Comparison of ENCODE assay signal across 2 cellular contexts in the genomic region with DNA sequence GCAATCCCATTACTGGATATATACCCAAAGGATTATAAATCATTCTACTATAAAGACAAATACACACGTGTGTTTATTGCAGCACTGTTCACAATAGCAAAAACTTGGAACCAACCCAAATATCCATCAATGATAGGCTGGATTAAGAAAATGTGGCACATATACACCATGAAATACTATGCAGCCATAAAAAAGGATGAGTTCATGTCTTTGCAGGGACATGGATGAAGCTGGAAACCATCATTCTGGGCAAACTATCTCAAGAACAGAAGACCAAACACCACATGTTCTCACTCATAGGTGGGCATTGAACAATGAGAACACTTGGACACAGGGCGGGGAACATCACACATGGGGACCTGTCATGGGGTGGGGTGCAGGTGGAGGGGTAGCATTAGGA. TPM values are rescaled to one million over a fixed set of nuclear protein-coding genes. Genes with fewer than 3 reads are reported as not detected.
A peak's percentile ranks its signal among the peaks of the same experiment; 100 is the strongest.
DNase-seq lines count a peak whose midpoint lies in the region; ATAC-seq, FAIRE-seq and TF ChIP-seq lines count a peak whose summit lies in the region.
"Not testable (repeated sequence)": the region's sequence is repeated elsewhere in the genome, so short reads cannot be mapped to it uniquely, and the experiment has no call there.

No MANE protein-coding gene starts in this region.

- POLR2A ChIA-PET in HEK293 (lab: Yijun Ruan, JAX); K562 (lab: Yijun Ruan, JAX): not testable (repeated sequence)

- not testable (repeated sequence) for TF ChIP-seq RAD21 in K562 (CRISPR knock-in tag; conservative IDR thresholded peaks at IDR 0.05 in 1 of 2, IDR thresholded peaks at IDR 0.05 in 1 of 2)

- not testable (repeated sequence) for FAIRE-seq in K562 (lab: Jason Lieb, UNC)

- DNase-seq in K562 (ENCODE audit: extremely low read depth in 1 of 4, low spot score in 3 of 4) = not testable (repeated sequence)

- not testable (repeated sequence) for H3K27me3 ChIP-seq in K562 (ENCODE audit: control insufficient read depth in 2 of 2, insufficient read depth in 2 of 2, low read length in 2 of 2)

- intact Hi-C loops in K562 (cut with micrococcal nuclease) = loop anchor here (5.0 kb wide), 1 partner anchor 39 kb away; no protein-coding TSS in a partner anchor

- not testable (repeated sequence) for H3K4me1 ChIP-seq in HEK293 (ENCODE audit: control insufficient read depth, insufficient read depth, low read length)
- H3K4me1 ChIP-seq in K562 (replicated peaks in 1 of 2; ENCODE audit: control insufficient read depth in 2 of 2, insufficient read depth in 2 of 2, low read length in 2 of 2) = peaks cover 6 to 20% of the 10 kb centered on the region in 2 experiments; a peak in 4 of 5 replicates

- H3K9me1 ChIP-seq in K562 (ENCODE audit: control insufficient read depth, insufficient read depth, low read length) = not testable (repeated sequence)

- not testable (repeated sequence) for H3K36me3 ChIP-seq in HEK293 (ENCODE audit: control insufficient read depth in 2 of 2, insufficient read depth in 1 of 2, low read length in 2 of 2); K562 (ENCODE audit: control insufficient read depth, insufficient read depth, low read length)

- 42% methylated on average over 2 of the region's 2 CpGs for WGBS in K562 (ENCODE audit: insufficient coverage, low coverage, missing lambda C conversion rate)

- CTCF ChIA-PET in HEK293 (lab: Yijun Ruan, JAX); K562 (lab: Yijun Ruan, JAX; ENCODE audit: low intra/inter-chr PET ratio): not testable (repeated sequence)

- not testable (repeated sequence) for H3K27ac ChIP-seq in HEK293 (ENCODE audit: extremely low read depth, low read depth, low read length); K562 (ENCODE audit: extremely low read depth, low read depth, low read length)

- TF ChIP-seq POLR2A in K562 (conservative IDR thresholded peaks at IDR 0.05) = not testable (repeated sequence)

- TF ChIP-seq CTCF in HEK293 (tag by site-specific recombination; IDR thresholded peaks at IDR 0.05); K562 (IDR thresholded peaks at IDR 0.05 in 2 of 3, conservative IDR thresholded peaks at IDR 0.05 in 1 of 3; ENCODE audit: insufficient read depth in 2 of 3, low read depth in 1 of 3, low read length in 3 of 3): not testable (repeated sequence)

- H2AFZ ChIP-seq in K562 (ENCODE audit: low read depth, low read length) = not testable (repeated sequence)

- not testable (repeated sequence) for H3K9me3 ChIP-seq in HEK293 (ENCODE audit: control insufficient read depth, insufficient read depth, low read depth, low read length); K562 (replicated peaks; ENCODE audit: control insufficient read depth, insufficient read depth, low read depth, low read length)

- not testable (repeated sequence) for H3K9ac ChIP-seq in K562 (ENCODE audit: insufficient read depth in 1 of 2, low read depth in 2 of 2, low read length in 2 of 2)

- not testable (repeated sequence) for H3K4me3 ChIP-seq in HEK293 (ENCODE audit: low read depth, low read length); K562

- not testable (repeated sequence) for BruUV-seq in K562 (replicated peaks; lab: Mats Ljungman, UMichigan)

- not testable (repeated sequence) for ATAC-seq in K562

- in situ Hi-C loops in K562 (cut with MboI) = not testable (repeated sequence)

- not testable (repeated sequence) for H3K4me2 ChIP-seq in K562 (ENCODE audit: insufficient read depth, low read length)

- not testable (repeated sequence) for H4K20me1 ChIP-seq in K562 (replicated peaks; ENCODE audit: control insufficient read depth, insufficient read depth, low read length)

- TF ChIP-seq EP300 in K562 (IDR thresholded peaks at IDR 0.05; ENCODE audit: low read length) = not testable (repeated sequence)

- not testable (repeated sequence) for H3K79me2 ChIP-seq in K562 (ENCODE audit: control insufficient read depth, insufficient read depth, low read length)

TF ChIP-seq in HEK293, 187 proteins besides CTCF, POLR2A, EP300 and RAD21:
- TF ChIP-seq ZNF146 (tag by site-specific recombination; IDR thresholded peaks at IDR 0.05) (peak; percentile 93), ZNF280D (tag by site-specific recombination; IDR thresholded peaks at IDR 0.05) (0 out of 2 replicates have a peak, but pooled peaks have one; percentile 49), ZNF580 (tag by site-specific recombination; IDR thresholded peaks at IDR 0.05) (0 out of 2 replicates have a peak, but pooled peaks have one; percentile 38)

TF ChIP-seq in K562, 482 proteins besides CTCF, POLR2A, EP300 and RAD21:
- TF ChIP-seq ZNF146 (CRISPR knock-in tag; IDR thresholded peaks at IDR 0.05; ENCODE audit: unreplicated experiment) (peak; percentile 95), NFIC (IDR thresholded peaks at IDR 0.05) (peak; percentile 14; the same call in 1 of the 2 replicates), KDM1A (IDR thresholded peaks at IDR 0.05) (peak in 1 of 2 experiments; percentile 25; a peak in 1 of 4 replicates), BCOR (IDR thresholded peaks at IDR 0.05) (peak; percentile 69)

RNA-seq across cellular contexts. Expression of gene CSF1, which starts 49.0 kb away (rescaled TPM):
- total RNA-seq in K562 (2011; cell fraction: chromatin; rRNA removed; ENCODE audit: low replicate concordance) = 11.8 and 30.8 TPM in 2 replicates
- total RNA-seq in K562 (2011; cell fraction: nucleolus; rRNA removed) = 17.2 and 24.8 TPM in 2 replicates
- 16.3 and 18.2 TPM in 2 replicates for total RNA-seq in K562 (2011; cell fraction: nucleoplasm; rRNA removed)
- total RNA-seq in K562 (2014; rRNA removed) = 2.8 and 5.9 TPM in 2 replicates
- 1.6 TPM in 2 replicates for total RNA-seq in K562 (2014; rRNA removed; fragmentation: Illumina TruSeq; extraction: Trizol)
- total RNA-seq in K562 (2015; rRNA removed; fragmentation: Illumina TruSeq; extraction: Trizol) = 2.4 and 3.4 TPM in 2 replicates
- 6.7 and 6.8 TPM in 2 replicates for total RNA-seq in K562 (2021)
- polyA plus RNA-seq in K562 (2011; rRNA removed) = 6.9 and 11.8 TPM in 2 replicates
- polyA plus RNA-seq in K562 (2011; cell fraction: cytosol; rRNA removed) = 4.6 and 12.6 TPM in 2 replicates
- 12.5 and 39.9 TPM in 2 replicates for polyA plus RNA-seq in K562 (2011; cell fraction: nucleus; rRNA removed)
- 4.7 and 8.6 TPM in 2 replicates for polyA plus RNA-seq in K562 (2012)
- 3.8 and 4.8 TPM in 2 replicates for polyA plus RNA-seq in K562 (2014; fragmentation: Illumina TruSeq; extraction: Trizol)
- polyA plus RNA-seq in K562 (2014; fragmentation: Nextera tagmentation; extraction: Ambion mirVana) = under 1 TPM; 0.18 to 0.23 TPM
- 2.7 and 4.3 TPM in 2 replicates for polyA plus RNA-seq in K562 (2014; rRNA removed)
- 3.9 and 8.8 TPM in 2 replicates for polyA minus RNA-seq in K562 (2011; rRNA and poly(A)+ RNA removed)
- 8.5 and 11.6 TPM in 2 replicates for polyA minus RNA-seq in K562 (2011; cell fraction: cytosol; rRNA and poly(A)+ RNA removed)
- 5.1 and 13.7 TPM in 2 replicates for polyA minus RNA-seq in K562 (2011; cell fraction: nucleus; rRNA and poly(A)+ RNA removed)
